Comparison of ENCODE assay signal across 17 cellular contexts in genomic region chr7:136956671-136957070, GRCh38.
DNase-seq lines count a peak whose midpoint lies in the region; ATAC-seq and TF ChIP-seq lines count a peak whose summit lies in the region.
"Had no signal": no experiment of that assay in that cellular context is flagged by ENCODE, and none has a peak within 500 bp of the region (broad histone marks: within the 10 kb centered on the region; RNA-seq: fewer than 3 reads in every experiment).

No MANE protein-coding gene starts in this region.

- H3K27me3 Mint-ChIP-seq in neural crest cell (ENCODE audit: low read depth) = no peaks in the 10 kb centered on the region
- H3K27me3 Mint-ChIP-seq in CD8-positive, alpha-beta memory T cell = peaks cover 0 to 2% of the 10 kb centered on the region in 2 donors
- H3K27me3 Mint-ChIP-seq: stimulated activated memory B cell treated with anti-CD40 and anti-IgM and Interleukin-4, amounts not matched to agents 10 μg/mL and 1 μg/mL and 100 μg/mL, for 72 hours had no signal

- H3K4me3 Mint-ChIP-seq in neural crest cell = no peak overlapping the region
- H3K4me3 Mint-ChIP-seq in CD8-positive, alpha-beta memory T cell = no peak overlapping the region
- H3K4me3 Mint-ChIP-seq: neural progenitor cell; stimulated activated memory B cell treated with anti-CD40 and anti-IgM and Interleukin-4, amounts not matched to agents 10 μg/mL and 1 μg/mL and 100 μg/mL, for 72 hours had no signal

- peak overlapping the region; percentile 93 for H3K27ac ChIP-seq in ACC112 (ENCODE audit: low read depth, low read length)
- peak overlapping the region; percentile 100 for H3K27ac ChIP-seq in IMR-90 (ENCODE audit: insufficient read depth, low read length)
- H3K27ac ChIP-seq in ascending aorta = no peak overlapping the region
- no peak overlapping the region for H3K27ac ChIP-seq in CD8-positive, alpha-beta memory T cell (ENCODE audit: low read depth, low read length)
- H3K27ac ChIP-seq: esophagus squamous epithelium, neural progenitor cell had no signal

- peak overlapping the region; percentile 100 for H4K91ac ChIP-seq in IMR-90 (ENCODE audit: insufficient read depth, low read depth, low read length)

- H3K9ac ChIP-seq in IMR-90 (ENCODE audit: low read depth, low read length) = peak overlapping the region; percentile 53
- H3K9ac ChIP-seq: neural progenitor cell had no signal

- peak overlapping the region; percentile 98 for H3K4ac ChIP-seq in IMR-90 (ENCODE audit: low read depth, low read length)

- CTCF ChIA-PET in IMR-90 (lab: Yijun Ruan, JAX) = interaction anchor here (0.6 kb wide), 2 partner anchors 33 to 502 kb away, joined by 3 to 5 read pairs; no protein-coding TSS in a partner anchor
- CTCF ChIA-PET in CD8-positive, alpha-beta memory T cell (lab: Charles Lee) = no interaction called here

- no peaks in the 10 kb centered on the region for H3K36me3 Mint-ChIP-seq in neural crest cell (ENCODE audit: low read depth)
- no peaks in the 10 kb centered on the region for H3K36me3 Mint-ChIP-seq in CD8-positive, alpha-beta memory T cell
- H3K36me3 Mint-ChIP-seq: neural progenitor cell; stimulated activated memory B cell treated with anti-CD40 and anti-IgM and Interleukin-4, amounts not matched to agents 10 μg/mL and 1 μg/mL and 100 μg/mL, for 72 hours had no signal

- WGBS in IMR-90 (ENCODE audit: extremely low coverage in 2 of 2, insufficient read length in 1 of 2), 2 experiments = no CpG with 5 or more reads among the region's 3 CpGs

- peaks cover 15% of the 10 kb centered on the region for H3K9me1 ChIP-seq in IMR-90 (ENCODE audit: insufficient read depth, low read length)

- H2BK20ac ChIP-seq in IMR-90 (ENCODE audit: low read depth, low read length) = peak overlapping the region; percentile 96

- peak overlapping the region; percentile 97 for H4K5ac ChIP-seq in IMR-90 (ENCODE audit: low read depth, low read length)

- dilution Hi-C loops in IMR-90 (cut with HindIII; ENCODE audit: low sequenced_read_pairs, unreplicated experiment) = no loop called here

- POLR2A ChIA-PET in IMR-90 (lab: Charles Lee; ENCODE audit: unreplicated experiment) = interaction anchor here (0.6 to 0.7 kb wide), 2 partner anchors 42 to 930 kb away, joined by 3 read pairs; no protein-coding TSS in a partner anchor
- POLR2A ChIA-PET in CD8-positive, alpha-beta memory T cell (lab: Charles Lee) = no interaction called here

- H3K18ac ChIP-seq in IMR-90 (ENCODE audit: low read depth, low read length) = peak overlapping the region; percentile 98

- 0 out of 2 replicates have a peak, but pooled peaks cover 5% of the 10 kb centered on the region for H4K20me1 ChIP-seq in IMR-90 (ENCODE audit: insufficient read depth, low read length)

- H2AFZ ChIP-seq in ACC112 (ENCODE audit: low read length, unreplicated experiment) = peak overlapping the region; percentile 49
- H2AFZ ChIP-seq in IMR-90 (replicated peaks; ENCODE audit: low read length, poor library complexity) = peak overlapping the region; percentile 40
- H2AFZ ChIP-seq: neural progenitor cell had no signal

- peak overlapping the region; percentile 99 for H3K14ac ChIP-seq in IMR-90 (replicated peaks; ENCODE audit: low read depth, low read length)

- H3K9me3 ChIP-seq in IMR-90 (ENCODE audit: control insufficient read depth, insufficient read depth, low read length) = no peaks in the 10 kb centered on the region
- H3K9me3 ChIP-seq in ascending aorta = no peaks in the 10 kb centered on the region
- no peaks in the 10 kb centered on the region for H3K9me3 ChIP-seq in CD8-positive, alpha-beta memory T cell (ENCODE audit: low read length)
- H3K9me3 ChIP-seq: esophagus squamous epithelium had no signal

- peak overlapping the region; percentile 99 for H2AK5ac ChIP-seq in IMR-90 (ENCODE audit: low read depth, low read length)

- intact Hi-C loops in IMR-90 (cut with micrococcal nuclease) (loop anchor here (5.0 kb wide), 5 partner anchors 41 to 496 kb away; no protein-coding TSS in a partner anchor), ascending aorta (cut with DNase I) (no loop called here)

- H2AK9ac ChIP-seq in IMR-90 (replicated peaks; ENCODE audit: low read depth, low read length, poor library complexity) = peak overlapping the region; percentile 94

- ATAC-seq in IMR-90 (ENCODE audit: low read depth) = peak; percentile 4
- ATAC-seq: stimulated activated memory B cell treated with anti-CD40 and anti-IgM and Interleukin-4, amounts not matched to agents 10 μg/mL and 1 μg/mL and 100 μg/mL, for 72 hours had no signal

- H3K4me1 ChIP-seq in ACC112 (ENCODE audit: control insufficient read depth, insufficient read depth, low read length, unreplicated experiment) (peaks cover 55% of the 10 kb centered on the region), IMR-90 (ENCODE audit: control insufficient read depth, insufficient read depth, low read length) (peaks cover 20% of the 10 kb centered on the region), ascending aorta (no peaks in the 10 kb centered on the region)
- H3K4me1 ChIP-seq in CD8-positive, alpha-beta memory T cell (ENCODE audit: insufficient read depth, low read length) = no peaks in the 10 kb centered on the region
- H3K4me1 ChIP-seq: esophagus squamous epithelium, neural progenitor cell had no signal

- no peak for TF ChIP-seq RAD21 in IMR-90 (IDR thresholded peaks at IDR 0.05; ENCODE audit: low read length)

- peak; percentile 40 for DNase-seq in IMR-90
- DNase-seq in dermis blood vessel endothelial cell = peak; percentile 79
- DNase-seq in neural crest cell (ENCODE audit: low read depth, low spot score) = no peak
- DNase-seq in islet precursor cell = no peak
- DNase-seq in ascending aorta (ENCODE audit: low spot score in 2 of 2) = no peak
- DNase-seq in Kasumi-1 (lab: John Stamatoyannopoulos, UW) = no peak
- no peak for DNase-seq in CD8-positive, alpha-beta memory T cell
- DNase-seq: activated CD4-positive, alpha-beta T cell treated with anti-CD3 and anti-CD28 coated beads for 48 hours; activated effector memory CD4-positive, alpha-beta T cell treated with anti-CD3 and anti-CD28 coated beads, Interleukin-2, amount 50 U/mL, for 16 hours; effector memory CD4-positive, alpha-beta T cell; esophagus squamous epithelium; mesendoderm; NCI-H1930; NCI-H226 had no signal

- H3K4me1 Mint-ChIP-seq in neural crest cell = peaks cover 4% of the 10 kb centered on the region
- no peaks in the 10 kb centered on the region for H3K4me1 Mint-ChIP-seq in CD8-positive, alpha-beta memory T cell
- H3K4me1 Mint-ChIP-seq: neural progenitor cell; stimulated activated memory B cell treated with anti-CD40 and anti-IgM and Interleukin-4, amounts not matched to agents 10 μg/mL and 1 μg/mL and 100 μg/mL, for 72 hours had no signal

- peak overlapping the region; percentile 98 for H3K56ac ChIP-seq in IMR-90 (ENCODE audit: extremely low read depth, insufficient read depth, low read length)

- no peak for TF ChIP-seq POLR2A in IMR-90 (IDR thresholded peaks at IDR 0.05; ENCODE audit: low read depth, low read length)

- H3K27me3 ChIP-seq in ACC112 (ENCODE audit: insufficient read depth, low read length) (no peaks in the 10 kb centered on the region), IMR-90 (ENCODE audit: control insufficient read depth, insufficient read depth, low read length) (no peaks in the 10 kb centered on the region), ascending aorta (no peaks in the 10 kb centered on the region)
- H3K27me3 ChIP-seq in CD8-positive, alpha-beta memory T cell (ENCODE audit: insufficient read depth, low read length, poor library complexity, severe bottlenecking) = no peaks in the 10 kb centered on the region
- H3K27me3 ChIP-seq: esophagus squamous epithelium, neural progenitor cell had no signal

- H3K4me3 ChIP-seq in ACC112 (ENCODE audit: low read depth, low read length) = peak overlapping the region; percentile 8; the same call in 1 of the 2 replicates
- H3K4me3 ChIP-seq in IMR-90 (ENCODE audit: insufficient read depth, low read depth, low read length) = no peak overlapping the region
- no peak overlapping the region for H3K4me3 ChIP-seq in ascending aorta
- no peak overlapping the region for H3K4me3 ChIP-seq in CD8-positive, alpha-beta memory T cell (ENCODE audit: low read length)
- H3K4me3 ChIP-seq: esophagus squamous epithelium, neural progenitor cell had no signal

- in situ Hi-C loops in IMR-90 (cut with MboI; ENCODE audit: low sequenced_read_pairs) = no loop called here

- peak overlapping the region; percentile 99 for H3K23ac ChIP-seq in IMR-90 (ENCODE audit: low read depth, low read length)

- peak overlapping the region; percentile 91 to 95 for H4K8ac ChIP-seq in IMR-90 (ENCODE audit: low read depth in 2 of 2, low read length in 2 of 2)

- H3K79me1 ChIP-seq in IMR-90 (ENCODE audit: low read depth in 1 of 2, low read length in 2 of 2) = peaks cover 41 to 53% of the 10 kb centered on the region in 2 experiments

- peak overlapping the region; percentile 98 for H2BK5ac ChIP-seq in IMR-90 (ENCODE audit: low read depth, low read length, poor library complexity, severe bottlenecking)

- no TSS peak for BruUV-seq in IMR-90 (replicated peaks; lab: Mats Ljungman, UMichigan)

- TF ChIP-seq CTCF in IMR-90 (conservative IDR thresholded peaks at IDR 0.05; ENCODE audit: low read depth, low read length) = no peak
- no peak for TF ChIP-seq CTCF in neural crest cell (conservative IDR thresholded peaks at IDR 0.05)
- TF ChIP-seq CTCF in ascending aorta (IDR thresholded peaks at IDR 0.05) = no peak

- peak overlapping the region; percentile 12 for H3K27ac Mint-ChIP-seq in neural crest cell (ENCODE audit: unreplicated experiment)
- H3K27ac Mint-ChIP-seq in CD8-positive, alpha-beta memory T cell = no peak overlapping the region
- H3K27ac Mint-ChIP-seq: neural progenitor cell; stimulated activated memory B cell treated with anti-CD40 and anti-IgM and Interleukin-4, amounts not matched to agents 10 μg/mL and 1 μg/mL and 100 μg/mL, for 72 hours had no signal

- H3K9me3 Mint-ChIP-seq in neural crest cell = peaks cover 10% of the 10 kb centered on the region
- peaks cover 3 to 14% (median 7%) of the 10 kb centered on the region in 5 donors for H3K9me3 Mint-ChIP-seq in CD8-positive, alpha-beta memory T cell

- H3K79me2 ChIP-seq in ACC112 (ENCODE audit: control insufficient read depth, insufficient read depth, low read length, unreplicated experiment) = no peaks in the 10 kb centered on the region

- peak overlapping the region; percentile 94 for H2BK15ac ChIP-seq in IMR-90 (ENCODE audit: low read depth, low read length)

- peak overlapping the region; percentile 100 for H2BK120ac ChIP-seq in IMR-90 (ENCODE audit: low read depth, low read length)

- H3K36me3 ChIP-seq in ACC112 (ENCODE audit: insufficient read depth, low read length) (no peaks in the 10 kb centered on the region), IMR-90 (ENCODE audit: control insufficient read depth, insufficient read depth, low read length) (peaks cover 29% of the 10 kb centered on the region), ascending aorta (no peaks in the 10 kb centered on the region)
- H3K36me3 ChIP-seq in CD8-positive, alpha-beta memory T cell (ENCODE audit: insufficient read depth, low read length) = no peaks in the 10 kb centered on the region
- H3K36me3 ChIP-seq: esophagus squamous epithelium, neural progenitor cell had no signal

- no peak overlapping the region for H3K4me2 ChIP-seq in IMR-90 (ENCODE audit: low read depth, low read length)
- H3K4me2 ChIP-seq: neural progenitor cell had no signal

TF ChIP-seq in IMR-90, 13 proteins besides CTCF, POLR2A, EP300 and RAD21 (continues in another document):
- no peak for TF ChIP-seq CEBPB (IDR thresholded peaks at IDR 0.05; ENCODE audit: low read depth, low read length)

Comparison
In these comparisons a context has a peak if more than half of its experiments do, and no peak if none do; other contexts are left out.
1. H3K27ac ChIP-seq: peak in ACC112 (single experiment) and IMR-90 (single experiment); none in ascending aorta (0 of 2) and CD8-positive, alpha-beta memory T cell (single experiment).
2. DNase-seq: peak in IMR-90 (single experiment) and dermis blood vessel endothelial cell (single experiment); none in neural crest cell (single experiment), islet precursor cell (single experiment), ascending aorta (0 of 2), Kasumi-1 (0 of 2) and CD8-positive, alpha-beta memory T cell (0 of 5).